In the genomic region with DNA sequence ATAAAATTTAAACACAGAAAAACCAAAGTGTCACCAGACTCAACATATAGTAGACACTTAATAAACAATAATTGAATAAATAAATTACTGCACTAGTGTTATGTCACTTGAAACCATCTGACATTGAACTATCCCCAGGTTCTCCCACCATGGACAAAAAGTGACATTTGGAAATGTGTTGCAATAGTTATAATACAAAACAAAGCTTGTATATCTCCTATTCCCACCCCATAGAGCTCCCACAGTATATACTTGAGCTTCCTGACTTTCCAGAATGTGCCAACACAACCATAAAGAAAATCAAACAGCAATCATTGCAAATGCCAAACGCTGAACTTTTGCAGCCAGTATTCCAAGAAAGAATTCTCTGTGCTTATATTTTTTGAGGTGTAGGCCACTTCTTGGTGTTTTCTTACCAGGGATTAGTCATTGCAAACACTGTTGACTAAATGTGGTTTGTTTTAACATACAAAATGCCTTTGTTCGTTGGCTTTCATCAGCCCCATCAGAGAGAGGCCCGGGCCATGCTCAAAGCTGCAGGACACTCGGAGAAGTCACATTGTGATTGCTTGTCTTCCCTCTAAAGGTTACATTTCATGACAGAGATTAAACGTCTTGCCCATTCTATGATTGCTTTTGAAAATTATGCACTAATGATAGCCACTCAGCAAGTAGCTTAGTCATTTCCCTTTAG, we compare ENCODE assay signal across 22 cellular contexts. TPM values are rescaled to one million over a fixed set of nuclear protein-coding genes. Genes with fewer than 3 reads are reported as not detected.
A peak's percentile ranks its signal among the peaks of the same experiment; 100 is the strongest.
DNase-seq lines count a peak whose midpoint lies in the region; ATAC-seq, FAIRE-seq and TF ChIP-seq lines count a peak whose summit lies in the region.
"Had no signal": no experiment of that assay in that cellular context is flagged by ENCODE, and none has a peak within 500 bp of the region (broad histone marks: within the 10 kb centered on the region; RNA-seq: fewer than 3 reads in every experiment).

No MANE protein-coding gene starts in this region.

- in situ Hi-C loops in HepG2 (cut with HindIII; ENCODE audit: extremely low pct_ligation_motif_present, low pct_unique_long_range_greater_than_20kb) = no loop called here

- H3K9me3 ChIP-seq in HepG2 (ENCODE audit: low read length) = no peaks in the 10 kb centered on the region
- no peaks in the 10 kb centered on the region for H3K9me3 ChIP-seq in right lobe of liver
- no peaks in the 10 kb centered on the region for H3K9me3 ChIP-seq in gastroesophageal sphincter
- H3K9me3 ChIP-seq: neutrophil, upper lobe of left lung had no signal

- no peaks in the 10 kb centered on the region for H3K9me3 Mint-ChIP-seq in activated T-helper 17 cell treated with anti-CD3 and anti-CD28 coated beads, Interleukin-2, amount 50 U/mL, for 72 hours
- H3K9me3 Mint-ChIP-seq in type B pancreatic cell = no peaks in the 10 kb centered on the region
- H3K9me3 Mint-ChIP-seq: activated naive CD4-positive, alpha-beta T cell treated with anti-CD3 and anti-CD28 coated beads, Interleukin-2, amount 10 ng/mL, durations not matched to agents 7 days and 5 days had no signal

- WGBS in HepG2 (ENCODE audit: low lambda C conversion rate) = 11% methylated on average over 5 of the region's 5 CpGs
- WGBS in right lobe of liver (ENCODE audit: insufficient coverage, low coverage, low lambda C conversion rate, missing lambda C conversion rate) = 73% methylated on average over 5 of the region's 5 CpGs
- 66 to 78% methylated on average over 4 to 5 of the region's 5 CpGs for WGBS in gastroesophageal sphincter (ENCODE audit: low coverage in 1 of 2), 2 donors

- no TSS peak for BruUV-seq in HepG2 (replicated peaks; lab: Mats Ljungman, UMichigan)

- intact Hi-C loops in HepG2 (cut with micrococcal nuclease; ENCODE audit: unreplicated experiment) (no loop called here), right lobe of liver (cut with DNase I) (no loop called here)

- H3K9ac ChIP-seq in HepG2 (ENCODE audit: insufficient read depth, low read depth, low read length) = peak overlapping the region; percentile 26; the same call in 1 of the 2 replicates

- H3K36me3 ChIP-seq in HepG2 (replicated peaks in 1 of 2; ENCODE audit: control insufficient read depth in 1 of 2, insufficient read depth in 2 of 2, low read length in 2 of 2) (peaks cover 1 to 7% of the 10 kb centered on the region in 2 experiments; a peak in 2 of 5 replicates), right lobe of liver (no peaks in the 10 kb centered on the region), gastroesophageal sphincter (no peaks in the 10 kb centered on the region)
- H3K36me3 ChIP-seq: neutrophil, upper lobe of left lung had no signal

- no peak overlapping the region for H3K4me3 Mint-ChIP-seq in activated T-helper 17 cell treated with anti-CD3 and anti-CD28 coated beads, Interleukin-2, amount 50 U/mL, for 72 hours
- no peak overlapping the region for H3K4me3 Mint-ChIP-seq in type B pancreatic cell
- H3K4me3 Mint-ChIP-seq: activated naive CD4-positive, alpha-beta T cell treated with anti-CD3 and anti-CD28 coated beads, Interleukin-2, amount 10 ng/mL, durations not matched to agents 7 days and 5 days; stimulated activated memory B cell treated with anti-CD40 and anti-IgM and Interleukin-4, amounts not matched to agents 10 μg/mL and 1 μg/mL and 100 μg/mL, for 72 hours had no signal

- peaks cover 68% of the 10 kb centered on the region for H3K79me2 ChIP-seq in HepG2 (ENCODE audit: insufficient read depth, low read length)

- FAIRE-seq in HepG2 (lab: Jason Lieb, UNC) = no peak

- H3K4me3 ChIP-seq in HepG2 (replicated peaks in 1 of 3; ENCODE audit: insufficient read depth in 1 of 3, low read depth in 2 of 3, low read length in 3 of 3) = peak overlapping the region in 1 of 3 experiments; percentile 27; a peak in 1 of 6 replicates
- H3K4me3 ChIP-seq in right lobe of liver = no peak overlapping the region
- no peak overlapping the region for H3K4me3 ChIP-seq in gastroesophageal sphincter
- H3K4me3 ChIP-seq: cardiac muscle cell, skin epidermis, upper lobe of left lung had no signal

- TF ChIP-seq EP300 in HepG2 (IDR thresholded peaks at IDR 0.05; ENCODE audit: low read depth in 2 of 2, low read length in 2 of 2) (peak in 1 of 2 experiments; percentile 75; a peak in 2 of 4 replicates), HepG2 (CRISPR knock-in tag; IDR thresholded peaks at IDR 0.05; ENCODE audit: borderline replicate concordance) (no peak), gastroesophageal sphincter (IDR thresholded peaks at IDR 0.05) (no peak)

- peak overlapping the region; percentile 68 for H3K4me2 ChIP-seq in HepG2 (ENCODE audit: low read depth, low read length)

- H3K27me3 Mint-ChIP-seq in activated T-helper 17 cell treated with anti-CD3 and anti-CD28 coated beads, Interleukin-2, amount 50 U/mL, for 72 hours = no peaks in the 10 kb centered on the region
- H3K27me3 Mint-ChIP-seq in type B pancreatic cell = no peaks in the 10 kb centered on the region
- H3K27me3 Mint-ChIP-seq: activated naive CD4-positive, alpha-beta T cell treated with anti-CD3 and anti-CD28 coated beads, Interleukin-2, amount 10 ng/mL, durations not matched to agents 7 days and 5 days; stimulated activated memory B cell treated with anti-CD40 and anti-IgM and Interleukin-4, amounts not matched to agents 10 μg/mL and 1 μg/mL and 100 μg/mL, for 72 hours had no signal

- no peak for TF ChIP-seq RAD21 in HepG2 (CRISPR knock-in tag; IDR thresholded peaks at IDR 0.05)

- H3K27me3 ChIP-seq in HepG2 (ENCODE audit: control insufficient read depth in 1 of 2, insufficient read depth in 2 of 2, low read length in 2 of 2) = no peaks in the 10 kb centered on the region
- no peaks in the 10 kb centered on the region for H3K27me3 ChIP-seq in right lobe of liver
- no peaks in the 10 kb centered on the region for H3K27me3 ChIP-seq in gastroesophageal sphincter
- H3K27me3 ChIP-seq: cardiac muscle cell, neutrophil, upper lobe of left lung had no signal

- H3K27ac ChIP-seq in HepG2 (ENCODE audit: extremely low read length, insufficient read depth, low read length) (peak overlapping the region; percentile 77), right lobe of liver (peak overlapping the region in 1 of 3 donors; percentile 10), gastroesophageal sphincter (no peak overlapping the region)
- H3K27ac ChIP-seq: neutrophil, RWPE1, skin epidermis, upper lobe of left lung had no signal

- TF ChIP-seq CTCF in HepG2 (CRISPR knock-in tag; IDR thresholded peaks at IDR 0.05) (no peak), right lobe of liver (IDR thresholded peaks at IDR 0.05) (no peak), type B pancreatic cell (conservative IDR thresholded peaks at IDR 0.05) (no peak), gastroesophageal sphincter (IDR thresholded peaks at IDR 0.05) (no peak)

- no peaks in the 10 kb centered on the region for H4K20me1 ChIP-seq in HepG2 (ENCODE audit: insufficient read depth, low read length)

- H3K4me1 Mint-ChIP-seq in activated T-helper 17 cell treated with anti-CD3 and anti-CD28 coated beads, Interleukin-2, amount 50 U/mL, for 72 hours = no peaks in the 10 kb centered on the region
- H3K4me1 Mint-ChIP-seq in type B pancreatic cell (ENCODE audit: unreplicated experiment) = peaks cover 6% of the 10 kb centered on the region
- H3K4me1 Mint-ChIP-seq: activated naive CD4-positive, alpha-beta T cell treated with anti-CD3 and anti-CD28 coated beads, Interleukin-2, amount 10 ng/mL, durations not matched to agents 7 days and 5 days; stimulated activated memory B cell treated with anti-CD40 and anti-IgM and Interleukin-4, amounts not matched to agents 10 μg/mL and 1 μg/mL and 100 μg/mL, for 72 hours had no signal

- POLR2A ChIA-PET in HepG2 (lab: Yijun Ruan, JAX) = interaction anchor here (0.6 to 2.7 kb wide), 7 partner anchors 9 to 282 kb away, joined by 3 to 18 read pairs (median 6); partner anchors contain the start of gene PPARGC1A

- TF ChIP-seq POLR2A in HepG2 (IDR thresholded peaks at IDR 0.05; ENCODE audit: insufficient read depth in 1 of 2, low read depth in 2 of 2, low read length in 2 of 2) = no peak
- no peak for TF ChIP-seq POLR2A in right lobe of liver (IDR thresholded peaks at IDR 0.05)
- TF ChIP-seq POLR2A in gastroesophageal sphincter (IDR thresholded peaks at IDR 0.05) = no peak

- H3K4me1 ChIP-seq in HepG2 (ENCODE audit: insufficient read depth, low read length) (peaks cover 74% of the 10 kb centered on the region), right lobe of liver (peaks cover 0 to 22% (median 3%) of the 10 kb centered on the region in 4 donors), gastroesophageal sphincter (peaks cover 0 to 17% (median 0%) of the 10 kb centered on the region in 3 donors)

- DNase-seq in HepG2 (ENCODE audit: low spot score) = peak; percentile 72
- DNase-seq in right lobe of liver = no peak
- peak; percentile 79 for DNase-seq in astrocyte of the hippocampus (ENCODE audit: low read depth, low spot score)
- peak; percentile 4 for DNase-seq in kidney glomerular epithelial cell (lab: John Stamatoyannopoulos, UW)
- DNase-seq in type B pancreatic cell (ENCODE audit: extremely low spot score, unreplicated experiment) = no peak
- no peak for DNase-seq in DMS53 treated with DMSO at 0.1 percent for 48 hours (lab: John Stamatoyannopoulos, UW; ENCODE audit: unreplicated experiment)
- DNase-seq: activated CD4-positive, alpha-beta T cell treated with anti-CD3 and anti-CD28 coated beads for 4 hours; activated naive CD4-positive, alpha-beta T cell treated with anti-CD3 and anti-CD28 coated beads, Interleukin-2, amount 10 ng/mL, durations not matched to agents 7 days and 5 days; effector memory CD4-positive, alpha-beta T cell; GDM1; NCI-H1105; NCI-H2171; T-helper 2 cell had no signal

- H3K36me3 Mint-ChIP-seq in activated T-helper 17 cell treated with anti-CD3 and anti-CD28 coated beads, Interleukin-2, amount 50 U/mL, for 72 hours (ENCODE audit: low read depth) = no peaks in the 10 kb centered on the region
- peaks cover 3% of the 10 kb centered on the region for H3K36me3 Mint-ChIP-seq in type B pancreatic cell
- H3K36me3 Mint-ChIP-seq: activated naive CD4-positive, alpha-beta T cell treated with anti-CD3 and anti-CD28 coated beads, Interleukin-2, amount 10 ng/mL, durations not matched to agents 7 days and 5 days; stimulated activated memory B cell treated with anti-CD40 and anti-IgM and Interleukin-4, amounts not matched to agents 10 μg/mL and 1 μg/mL and 100 μg/mL, for 72 hours had no signal

- no peak overlapping the region for H3K27ac Mint-ChIP-seq in activated T-helper 17 cell treated with anti-CD3 and anti-CD28 coated beads, Interleukin-2, amount 50 U/mL, for 72 hours
- H3K27ac Mint-ChIP-seq in type B pancreatic cell = no peak overlapping the region
- H3K27ac Mint-ChIP-seq: activated naive CD4-positive, alpha-beta T cell treated with anti-CD3 and anti-CD28 coated beads, Interleukin-2, amount 10 ng/mL, durations not matched to agents 7 days and 5 days; stimulated activated memory B cell treated with anti-CD40 and anti-IgM and Interleukin-4, amounts not matched to agents 10 μg/mL and 1 μg/mL and 100 μg/mL, for 72 hours had no signal

- no peak overlapping the region for H2AFZ ChIP-seq in HepG2 (ENCODE audit: low read length)

- CTCF ChIA-PET in HepG2 (lab: Yijun Ruan, JAX; ENCODE audit: low intra/inter-chr PET ratio, low total read pairs) = no interaction called here

- peak; percentile 82 for ATAC-seq in HepG2
- ATAC-seq in right lobe of liver = no peak
- no peak for ATAC-seq in activated T-helper 17 cell treated with anti-CD3 and anti-CD28 coated beads, Interleukin-2, amount 50 U/mL, for 72 hours (replicated peaks)
- ATAC-seq in gastroesophageal sphincter = no peak
- ATAC-seq: HCT116; stimulated activated memory B cell treated with anti-CD40 and anti-IgM and Interleukin-4, amounts not matched to agents 10 μg/mL and 1 μg/mL and 100 μg/mL, for 72 hours had no signal

RNA-seq across cellular contexts. Expression of gene PPARGC1A, which starts 33.8 kb away (rescaled TPM):
- 18.8 and 20.7 TPM in 2 replicates for total RNA-seq in HepG2 (2016; rRNA removed; fragmentation: Illumina TruSeq; extraction: Trizol)
- 2.1 and 2.8 TPM in 2 replicates for total RNA-seq in HepG2 (2016; cell fraction: cytosol; rRNA removed; fragmentation: Illumina TruSeq; extraction: Trizol; ENCODE audit: low read depth)
- 16.5 and 17.8 TPM in 2 replicates for total RNA-seq in HepG2 (2016; cell fraction: insoluble cytoplasmic fraction; rRNA removed; fragmentation: Illumina TruSeq; extraction: Trizol)
- 5.2 and 6.9 TPM in 2 replicates for total RNA-seq in HepG2 (2016; cell fraction: membrane; rRNA removed; fragmentation: Illumina TruSeq; extraction: Trizol)
- 48.8 and 51.3 TPM in 2 replicates for total RNA-seq in HepG2 (2016; cell fraction: nucleus; rRNA removed; fragmentation: Illumina TruSeq; extraction: Trizol)
- polyA plus RNA-seq in HepG2 (2011; rRNA removed) = 26.3 and 37.3 TPM in 2 replicates
- 21.3 and 25.7 TPM in 2 replicates for polyA plus RNA-seq in HepG2 (2011; cell fraction: cytosol; rRNA removed)
- 53.6 and 57.4 TPM in 2 replicates for polyA plus RNA-seq in HepG2 (2011; cell fraction: nucleus; rRNA removed)
- 18.4 and 30.5 TPM in 2 replicates for polyA plus RNA-seq in HepG2 (2012)
- 1.1 TPM in 2 replicates for polyA plus RNA-seq in HepG2 (2016; cell fraction: cytosol; fragmentation: Illumina TruSeq; extraction: Trizol; ENCODE audit: low read depth)
- 10.3 and 10.7 TPM in 2 replicates for polyA plus RNA-seq in HepG2 (2016; cell fraction: insoluble cytoplasmic fraction; fragmentation: Illumina TruSeq; extraction: Trizol; ENCODE audit: low read depth)
- polyA plus RNA-seq in HepG2 (2016; cell fraction: membrane; fragmentation: Illumina TruSeq; extraction: Trizol; ENCODE audit: low read depth) = 1.2 and 1.5 TPM in 2 replicates
- polyA plus RNA-seq in HepG2 (2016; cell fraction: nucleus; fragmentation: Illumina TruSeq; extraction: Trizol; ENCODE audit: insufficient read depth, low read depth) = 13.7 and 14.4 TPM in 2 replicates
- polyA minus RNA-seq in HepG2 (2011; rRNA and poly(A)+ RNA removed; ENCODE audit: low replicate concordance) = 26.6 and 166 TPM in 2 replicates
- polyA minus RNA-seq in HepG2 (2011; cell fraction: cytosol; rRNA and poly(A)+ RNA removed) = 30.3 and 31.7 TPM in 2 replicates
- polyA minus RNA-seq in HepG2 (2011; cell fraction: nucleus; rRNA and poly(A)+ RNA removed) = 453 and 498 TPM in 2 replicates
- 10 to 100 TPM; 13.8 to 61.0 (median 37.6) TPM for total RNA-seq in right lobe of liver
- not detected for total RNA-seq in activated T-helper 17 cell treated with anti-CD3 and anti-CD28 coated beads, Interleukin-2, amount 50 U/mL, for 72 hours
- 39.4 and 93.3 TPM in 2 replicates for total RNA-seq in type B pancreatic cell (ENCODE audit: low replicate concordance)
- 10 to 100 TPM in 2 of 4 donors, 1 to 10 TPM in 2; 5.8 to 43.7 (median 18.3) TPM for total RNA-seq in gastroesophageal sphincter

Comparison
In these comparisons a context has a peak if more than half of its experiments do, and no peak if none do; other contexts are left out.
1. DNase-seq: peak in HepG2 (single experiment), astrocyte of the hippocampus (single experiment) and kidney glomerular epithelial cell (single experiment); none in right lobe of liver (0 of 3), type B pancreatic cell (single experiment) and DMS53 treated with DMSO at 0.1 percent for 48 hours (single experiment).